Comparison of ENCODE assay signal across 1 cellular context in genomic region chr7:111650456-111650999, GRCh38.
TF ChIP-seq lines count a peak whose summit lies in the region.

No MANE protein-coding gene starts in this region.

TF ChIP-seq in SK-N-SH, 30 proteins besides CTCF, POLR2A, EP300 and RAD21 (continued from another document):
- TF ChIP-seq ZBTB33 (IDR thresholded peaks at IDR 0.05; ENCODE audit: borderline replicate concordance, low read depth) (no peak), RFX5 (IDR thresholded peaks at IDR 0.05; ENCODE audit: low read length) (no peak), TAF1 (IDR thresholded peaks at IDR 0.05; ENCODE audit: borderline replicate concordance, low read depth, low read length) (no peak), GABPA (IDR thresholded peaks at IDR 0.05; ENCODE audit: low read depth) (no peak), NRF1 (IDR thresholded peaks at IDR 0.05; ENCODE audit: low read depth, low read length) (no peak), PBX3 (IDR thresholded peaks at IDR 0.05) (no peak), USF1 (IDR thresholded peaks at IDR 0.05; ENCODE audit: borderline replicate concordance, low read depth) (no peak), SIN3A (IDR thresholded peaks at IDR 0.05; ENCODE audit: borderline replicate concordance, low read depth, low read length) (no peak), MXI1 (IDR thresholded peaks at IDR 0.05; ENCODE audit: low read depth, low read length) (peak; percentile 50; the same call in 1 of the 2 replicates), TCF12 (IDR thresholded peaks at IDR 0.05) (peak; percentile 73), FOXJ3 (CRISPR knock-in tag; IDR thresholded peaks at IDR 0.05) (peak; percentile 86), POLR2AphosphoS5 (IDR thresholded peaks at IDR 0.05; ENCODE audit: low read depth, low read length) (peak; percentile 35; the same call in 1 of the 2 replicates), RXRA (IDR thresholded peaks at IDR 0.05; ENCODE audit: borderline replicate concordance, low read depth) (no peak), REST (IDR thresholded peaks at IDR 0.05; ENCODE audit: low read depth, low read length) (no peak), MAX (IDR thresholded peaks at IDR 0.05; ENCODE audit: low read depth) (no peak), FOXM1 (IDR thresholded peaks at IDR 0.05; ENCODE audit: low read depth) (no peak), RCOR1 (IDR thresholded peaks at IDR 0.05; ENCODE audit: low read length) (peak; percentile 96), YY1 (IDR thresholded peaks at IDR 0.05; ENCODE audit: low read depth) (no peak), EZH2phosphoT487 (IDR thresholded peaks at IDR 0.05; ENCODE audit: borderline replicate concordance, low read depth) (no peak), TEAD4 (IDR thresholded peaks at IDR 0.05; ENCODE audit: borderline replicate concordance, insufficient read depth) (no peak)
TF ChIP-seq in SK-N-SH: peak in this region for 10.
